In the genomic region with DNA sequence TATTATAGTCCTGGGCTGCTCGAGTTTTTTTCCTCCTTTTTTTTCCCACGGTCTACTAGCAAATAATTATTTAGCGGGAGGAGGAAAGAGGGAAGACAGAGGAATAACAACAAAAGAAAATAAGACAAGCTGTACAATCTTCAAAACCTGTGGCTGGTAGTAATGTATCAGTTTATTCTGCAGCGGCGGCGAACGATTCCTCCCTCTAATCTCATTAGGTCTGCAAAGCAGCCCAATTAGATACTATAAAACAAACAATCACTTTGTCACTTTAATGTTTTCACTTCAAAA, we compare ENCODE assay signal across 8 cellular contexts. TPM values are rescaled to one million over a fixed set of nuclear protein-coding genes. Genes with fewer than 3 reads are reported as not detected.
DNase-seq lines count a peak whose midpoint lies in the region; ATAC-seq and TF ChIP-seq lines count a peak whose summit lies in the region.

No MANE protein-coding gene starts in this region.

- H3K4me1 ChIP-seq in cardiac muscle cell (ENCODE audit: low read depth), result peaks cover 26% of the 10 kb centered on the region
- H3K4me1 ChIP-seq in adipocyte (ENCODE audit: control insufficient read depth, insufficient read depth, low read length), result peaks cover 50% of the 10 kb centered on the region
- peaks cover 64% of the 10 kb centered on the region for H3K4me1 ChIP-seq in lower lobe of right lung

- H3K9ac ChIP-seq in adipocyte (ENCODE audit: low read length), result peak overlapping the region; percentile 76

- H3K4me3 Mint-ChIP-seq in type B pancreatic cell, result peak overlapping the region; percentile 99

- TF ChIP-seq CTCF in cardiac muscle cell (IDR thresholded peaks at IDR 0.05; ENCODE audit: low read depth, low read length) (no peak), lower lobe of right lung (IDR thresholded peaks at IDR 0.05) (no peak), type B pancreatic cell (conservative IDR thresholded peaks at IDR 0.05) (peak; percentile 6)

- no peaks in the 10 kb centered on the region for H3K9me3 ChIP-seq in cardiac muscle cell (ENCODE audit: low read depth)
- H3K9me3 ChIP-seq in adipocyte (ENCODE audit: control insufficient read depth, low read length), result no peaks in the 10 kb centered on the region
- H3K9me3 ChIP-seq in lower lobe of right lung, result no peaks in the 10 kb centered on the region

- H3K27ac Mint-ChIP-seq in type B pancreatic cell, result peak overlapping the region; percentile 99

- H3K9me3 Mint-ChIP-seq in type B pancreatic cell, result no peaks in the 10 kb centered on the region

- no peak for ATAC-seq in Right ventricle myocardium superior (ENCODE audit: poor library complexity)
- no peak for ATAC-seq in lower lobe of right lung
- no peak for ATAC-seq in HG03432 (IDR thresholded peaks at IDR 0.05; ENCODE audit: unreplicated experiment)
- no peak for ATAC-seq in activated CD4-positive, CD25-positive, alpha-beta regulatory T cell treated with anti-CD3 and anti-CD28 coated beads, Interleukin-2, amount 50 U/mL, for 24 hours

- DNase-seq in cardiac muscle cell (ENCODE audit: low read depth in 1 of 2, low spot score in 1 of 2) (no peak), Right ventricle myocardium superior (no peak), adipocyte (ENCODE audit: low read depth) (no peak), lower lobe of right lung (no peak), type B pancreatic cell (ENCODE audit: extremely low spot score, unreplicated experiment) (no peak), medulla oblongata (ENCODE audit: extremely low spot score) (no peak)

- H3K4me3 ChIP-seq in cardiac muscle cell (peak overlapping the region; percentile 42), adipocyte (ENCODE audit: low read length) (peak overlapping the region; percentile 96), lower lobe of right lung (peak overlapping the region; percentile 88)

- H3K4me1 Mint-ChIP-seq in type B pancreatic cell (ENCODE audit: unreplicated experiment), result peaks cover 26% of the 10 kb centered on the region

- H3K36me3 ChIP-seq in cardiac muscle cell (no peaks in the 10 kb centered on the region), adipocyte (ENCODE audit: control insufficient read depth, insufficient read depth, low read length, severe bottlenecking) (no peaks in the 10 kb centered on the region), lower lobe of right lung (no peaks in the 10 kb centered on the region)

- H3K36me3 Mint-ChIP-seq in type B pancreatic cell, result peaks cover 14% of the 10 kb centered on the region

- H3K27me3 Mint-ChIP-seq in type B pancreatic cell, result peaks cover 15% of the 10 kb centered on the region

- H3K27me3 ChIP-seq in cardiac muscle cell (peaks cover 11% of the 10 kb centered on the region), adipocyte (replicated peaks; ENCODE audit: control insufficient read depth, insufficient read depth, low read length) (peaks cover 11% of the 10 kb centered on the region), lower lobe of right lung (ENCODE audit: low read depth) (no peaks in the 10 kb centered on the region)

- intact Hi-C loops in Right ventricle myocardium superior (cut with DNase I), result no loop called here
- intact Hi-C loops in lower lobe of right lung (cut with DNase I), result no loop called here

- H3K27ac ChIP-seq in cardiac muscle cell (peak overlapping the region; percentile 88), lower lobe of right lung (peak overlapping the region; percentile 92)

RNA-seq across cellular contexts. Expression of gene TLE3, which starts 0.4 kb away (rescaled TPM):
- 28.3 and 38.2 TPM in 2 replicates for total RNA-seq in cardiac muscle cell
- polyA plus RNA-seq in cardiac muscle cell, result 11.0 and 20.5 TPM in 2 replicates
- 13.4 TPM for total RNA-seq in Right ventricle myocardium superior
- 63.7 TPM for total RNA-seq in lower lobe of right lung
- 109 and 185 TPM in 2 replicates for total RNA-seq in type B pancreatic cell (ENCODE audit: low replicate concordance)

Comparison
In these comparisons a context has a peak if more than half of its experiments do, and no peak if none do; other contexts are left out.
1. H3K4me3 ChIP-seq: peak in every context shown above with its lines; median percentile 96 in adipocyte; 88 in lower lobe of right lung; 42 in cardiac muscle cell.